In the genomic region with DNA sequence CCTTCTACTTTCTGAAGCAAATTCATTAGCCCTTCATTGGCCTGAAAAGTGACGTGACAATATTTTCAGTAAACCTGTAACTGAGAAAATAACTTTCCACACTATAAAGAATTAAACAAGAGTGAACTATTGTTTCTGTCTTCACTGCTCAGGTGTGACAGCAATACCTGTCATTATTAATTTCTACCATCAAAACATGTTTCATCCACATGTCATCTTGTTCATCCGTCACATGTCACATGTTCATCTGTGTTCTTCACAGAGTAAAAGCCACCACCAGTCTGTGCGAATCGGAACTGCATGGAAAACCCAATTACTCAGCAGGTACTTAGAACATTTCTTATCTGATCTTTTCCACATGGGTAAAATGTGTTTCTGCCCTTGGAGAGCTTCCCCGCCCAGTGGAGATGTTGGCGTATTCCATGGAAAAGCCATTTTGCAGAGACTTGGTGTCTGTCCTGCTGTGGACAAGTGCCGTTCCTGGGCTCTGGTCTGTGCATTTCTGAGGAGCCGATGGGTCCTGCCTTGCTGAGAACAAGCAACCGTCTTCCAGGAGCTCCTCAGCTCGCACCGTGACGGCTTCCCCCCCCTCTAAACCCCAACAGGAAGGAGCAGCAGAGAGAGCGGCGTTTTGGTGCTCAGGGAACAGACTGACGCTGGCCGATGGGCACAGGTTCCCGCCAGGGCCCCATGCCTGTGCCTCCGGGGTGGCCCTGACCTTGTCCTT, we compare ENCODE assay signal across 1 cellular context.
TF ChIP-seq lines count a peak whose summit lies in the region.

No MANE protein-coding gene starts in this region.

TF ChIP-seq in neural cell, 6 proteins besides CTCF, POLR2A, EP300 and RAD21 (continued from another document):
- TF ChIP-seq MXI1 (conservative IDR thresholded peaks at IDR 0.05; ENCODE audit: poor library complexity, severe bottlenecking) (no peak), POLR2AphosphoS5 (IDR thresholded peaks at IDR 0.05) (peak; percentile 87)
